10 cellular contexts compared by ENCODE assay signal in the genomic region with DNA sequence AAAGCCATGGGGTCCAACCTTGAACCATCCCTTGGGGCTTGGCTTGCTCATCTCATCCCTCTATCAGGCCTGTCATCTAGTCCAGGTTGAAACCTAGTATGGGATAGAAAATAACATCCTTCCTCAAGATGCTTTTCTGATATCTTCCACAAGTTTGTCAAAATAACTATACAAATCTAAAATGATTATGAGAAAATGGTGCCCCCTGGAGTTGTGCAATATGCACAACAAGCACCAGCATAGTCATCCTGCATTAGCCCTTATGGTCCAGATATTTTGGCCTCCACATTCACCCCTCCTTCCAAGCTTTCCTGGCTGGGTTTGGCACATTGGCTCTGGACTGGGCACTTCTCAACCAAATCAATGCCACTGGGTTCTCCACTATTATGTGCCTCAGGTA.
"Had no signal": no experiment of that assay in that cellular context is flagged by ENCODE, and none has a peak within 500 bp of the region (broad histone marks: within the 10 kb centered on the region; RNA-seq: fewer than 3 reads in every experiment).

No MANE protein-coding gene starts in this region.

- H3K27ac ChIP-seq: lower lobe of right lung, thoracic aorta had no signal

- H3K36me3 ChIP-seq: lower lobe of right lung, thoracic aorta had no signal

- H3K4me3 Mint-ChIP-seq: activated CD4-positive, alpha-beta T cell treated with anti-CD3 and anti-CD28 coated beads, Interleukin-2, amount 10 ng/mL, durations not matched to agents 7 days and 5 days; activated naive CD8-positive, alpha-beta T cell; stimulated activated effector memory CD8-positive, alpha-beta T cell treated with anti-CD3 and anti-CD28 coated beads, Interleukin-12 subunit alpha, Interleukin-12 subunit beta, amount 100 ng/mL, for 72 hours had no signal

- H3K27ac Mint-ChIP-seq: activated CD4-positive, alpha-beta T cell treated with anti-CD3 and anti-CD28 coated beads, Interleukin-2, amount 10 ng/mL, durations not matched to agents 7 days and 5 days; activated naive CD8-positive, alpha-beta T cell; stimulated activated effector memory CD8-positive, alpha-beta T cell treated with anti-CD3 and anti-CD28 coated beads, Interleukin-12 subunit alpha, Interleukin-12 subunit beta, amount 100 ng/mL, for 72 hours had no signal

- H3K36me3 Mint-ChIP-seq: stimulated activated effector memory CD8-positive, alpha-beta T cell treated with anti-CD3 and anti-CD28 coated beads, Interleukin-12 subunit alpha, Interleukin-12 subunit beta, amount 100 ng/mL, for 72 hours had no signal

- H3K4me1 ChIP-seq: lower lobe of right lung had no signal

- ATAC-seq: lower lobe of right lung; stimulated activated effector memory CD8-positive, alpha-beta T cell treated with anti-CD3 and anti-CD28 coated beads, Interleukin-12 subunit alpha, Interleukin-12 subunit beta, amount 100 ng/mL, for 72 hours had no signal

- H3K9me3 ChIP-seq: lower lobe of right lung, thoracic aorta had no signal

- H3K9me3 Mint-ChIP-seq: activated CD4-positive, alpha-beta T cell treated with anti-CD3 and anti-CD28 coated beads, Interleukin-2, amount 10 ng/mL, durations not matched to agents 7 days and 5 days; stimulated activated effector memory CD8-positive, alpha-beta T cell treated with anti-CD3 and anti-CD28 coated beads, Interleukin-12 subunit alpha, Interleukin-12 subunit beta, amount 100 ng/mL, for 72 hours had no signal

- DNase-seq: activated CD4-positive, alpha-beta T cell treated with anti-CD3 and anti-CD28 coated beads, Interleukin-2, amount 10 ng/mL, durations not matched to agents 7 days and 5 days; activated CD8-positive, alpha-beta memory T cell treated with anti-CD3 and anti-CD28 coated beads for 24 hours; activated gamma-delta T cell treated with Interleukin-2 at 50 U/mL for 16 hours; amniotic stem cell; head of caudate nucleus; lower lobe of right lung; retina had no signal

- H3K4me3 ChIP-seq: lower lobe of right lung, thoracic aorta had no signal

- H3K27me3 Mint-ChIP-seq: activated naive CD8-positive, alpha-beta T cell had no signal
